In genomic region chr3:157573780-157574378, GRCh38 we compare ENCODE assay signal across 18 cellular contexts.
DNase-seq lines count a peak whose midpoint lies in the region; ATAC-seq, FAIRE-seq and TF ChIP-seq lines count a peak whose summit lies in the region.
"Had no signal": no experiment of that assay in that cellular context is flagged by ENCODE, and none has a peak within 500 bp of the region (broad histone marks: within the 10 kb centered on the region; RNA-seq: fewer than 3 reads in every experiment).

No MANE protein-coding gene starts in this region.

- intact Hi-C loops in endothelial cell of umbilical vein (cut with micrococcal nuclease), result loop anchor here (2.0 to 10.0 kb wide), 4 partner anchors 31 to 219 kb away; no protein-coding TSS in a partner anchor
- intact Hi-C loops in left colon (cut with DNase I, micrococcal nuclease), result loop anchor here in 1 of 2 donors (2.0 kb wide), 1 partner anchor 41 kb away; no protein-coding TSS in a partner anchor

- FAIRE-seq in endothelial cell of umbilical vein (lab: Jason Lieb, UNC), result no peak
- no peak for FAIRE-seq in urothelium cell line (lab: Jason Lieb, UNC)
- FAIRE-seq: HepG2 had no signal

- H2AFZ ChIP-seq in endothelial cell of umbilical vein (ENCODE audit: low read depth, low read length) (no peak overlapping the region), osteoblast (ENCODE audit: low read length) (no peak overlapping the region)
- H2AFZ ChIP-seq: GM23338 had no signal

- H3K79me2 ChIP-seq in endothelial cell of umbilical vein (ENCODE audit: control insufficient read depth, insufficient read depth, low read length), result no peaks in the 10 kb centered on the region
- no peaks in the 10 kb centered on the region for H3K79me2 ChIP-seq in osteoblast (ENCODE audit: insufficient read depth, low read length)

- no peaks in the 10 kb centered on the region for H3K4me1 ChIP-seq in endothelial cell of umbilical vein (ENCODE audit: control insufficient read depth, extremely low read depth, insufficient read depth, low read length)
- H3K4me1 ChIP-seq in osteoblast (ENCODE audit: insufficient read depth, low read length), result peaks cover 22% of the 10 kb centered on the region
- H3K4me1 ChIP-seq: lower lobe of right lung, prostate gland had no signal

- POLR2A ChIA-PET in endothelial cell of umbilical vein (lab: Charles Lee), result no interaction called here

- H3K27ac ChIP-seq in endothelial cell of umbilical vein (ENCODE audit: insufficient read depth, low read depth, low read length), result no peak overlapping the region
- H3K27ac ChIP-seq in osteoblast (ENCODE audit: low read depth, low read length), result peak overlapping the region; percentile 40
- H3K27ac ChIP-seq in brain microvascular endothelial cell, result no peak overlapping the region
- H3K27ac ChIP-seq: cardiac muscle cell, lower lobe of right lung, prostate gland had no signal

- no TSS peak for BruUV-seq in endothelial cell of umbilical vein (replicated peaks; lab: Mats Ljungman, UMichigan)

- in situ Hi-C loops in brain microvascular endothelial cell (cut with HindIII; ENCODE audit: low pct_ligation_motif_present, low sequenced_read_pairs), result no loop called here

- dilution Hi-C loops in endothelial cell of umbilical vein (cut with MboI; ENCODE audit: extremely low pct_ligation_motif_present, low sequenced_read_pairs), result no loop called here

- DNase-seq in NCI-H69 (lab: John Stamatoyannopoulos, UW) (peak; percentile 1), endothelial cell of umbilical vein (ENCODE audit: low read depth, low spot score) (no peak), osteoblast (ENCODE audit: insufficient read length, low spot score, missing footprints) (no peak), left colon (no peak), brain microvascular endothelial cell (no peak), putamen (ENCODE audit: low spot score) (no peak), urothelium cell line (ENCODE audit: low spot score) (no peak)
- DNase-seq: activated naive CD4-positive, alpha-beta T cell treated with anti-CD3 and anti-CD28 coated beads, Interleukin-2, amount 10 ng/mL, durations not matched to agents 7 days and 5 days; lower lobe of right lung; naive thymus-derived CD4-positive, alpha-beta T cell; NCI-H2107; stomach; T-helper 17 cell had no signal

- no peak overlapping the region for H3K9ac ChIP-seq in endothelial cell of umbilical vein (replicated peaks; ENCODE audit: extremely low read depth, insufficient read depth, low read length)

- H4K20me1 ChIP-seq in endothelial cell of umbilical vein (replicated peaks; ENCODE audit: control insufficient read depth, extremely low read depth, insufficient read depth, low read length), result no peaks in the 10 kb centered on the region
- no peaks in the 10 kb centered on the region for H4K20me1 ChIP-seq in osteoblast (ENCODE audit: insufficient read depth, low read length)

- TF ChIP-seq POLR2A in endothelial cell of umbilical vein (IDR thresholded peaks at IDR 0.05; ENCODE audit: low read depth, low read length), result no peak

- TF ChIP-seq CTCF in endothelial cell of umbilical vein (IDR thresholded peaks at IDR 0.05; ENCODE audit: extremely low read depth in 1 of 2, insufficient read depth in 1 of 2, low read depth in 1 of 2, low read length in 2 of 2) (no peak), osteoblast (IDR thresholded peaks at IDR 0.05; ENCODE audit: extremely low read depth, low read depth, low read length) (no peak), brain microvascular endothelial cell (IDR thresholded peaks at IDR 0.05; ENCODE audit: low read depth, low read length, missing control alignments) (no peak)

- H3K4me2 ChIP-seq in endothelial cell of umbilical vein (ENCODE audit: insufficient read depth, low read length) (no peak overlapping the region), osteoblast (ENCODE audit: insufficient read depth, low read length) (peak overlapping the region; percentile 37)
- H3K4me2 ChIP-seq: GM23338 had no signal

- H3K36me3 ChIP-seq in endothelial cell of umbilical vein (ENCODE audit: control insufficient read depth in 2 of 2, extremely low read depth in 1 of 2, insufficient read depth in 2 of 2, low read length in 2 of 2), result no peaks in the 10 kb centered on the region
- no peaks in the 10 kb centered on the region for H3K36me3 ChIP-seq in osteoblast (ENCODE audit: insufficient read depth, low read length)
- H3K36me3 ChIP-seq in brain microvascular endothelial cell (replicated peaks), result no peaks in the 10 kb centered on the region
- H3K36me3 ChIP-seq: cardiac muscle cell, lower lobe of right lung, prostate gland, stomach had no signal

- H3K4me3 ChIP-seq in endothelial cell of umbilical vein (replicated peaks in 1 of 3; ENCODE audit: insufficient read depth in 1 of 3, low read depth in 1 of 3, low read length in 3 of 3) (no peak overlapping the region), osteoblast (ENCODE audit: insufficient read depth, low read length) (no peak overlapping the region), brain microvascular endothelial cell (ENCODE audit: low read depth, low read length) (no peak overlapping the region)
- H3K4me3 ChIP-seq: cardiac muscle cell, GM23338, lower lobe of right lung, prostate gland, stomach had no signal

- ATAC-seq in GM18870 (IDR thresholded peaks at IDR 0.05; ENCODE audit: unreplicated experiment), result peak; percentile 40
- no peak for ATAC-seq in left colon
- ATAC-seq: GM23338; HepG2; lower lobe of right lung; naive thymus-derived CD4-positive, alpha-beta T cell; T-helper 17 cell had no signal

- CTCF ChIA-PET in endothelial cell of umbilical vein (lab: Charles Lee), result interaction anchor here (0.9 to 5.1 kb wide), 10 partner anchors 9 to 372 kb away, joined by 3 to 457 read pairs (median 4); no protein-coding TSS in a partner anchor

- H3K27me3 ChIP-seq in endothelial cell of umbilical vein (ENCODE audit: control insufficient read depth in 2 of 2, insufficient read depth in 2 of 2, low read length in 2 of 2), result no peaks in the 10 kb centered on the region
- H3K27me3 ChIP-seq in osteoblast (ENCODE audit: insufficient read depth, low read length), result no peaks in the 10 kb centered on the region
- no peaks in the 10 kb centered on the region for H3K27me3 ChIP-seq in brain microvascular endothelial cell (replicated peaks)
- H3K27me3 ChIP-seq: cardiac muscle cell, stomach had no signal

- H3K9me3 ChIP-seq in endothelial cell of umbilical vein (replicated peaks; ENCODE audit: control insufficient read depth, insufficient read depth, low read length) (no peaks in the 10 kb centered on the region), osteoblast (ENCODE audit: low read depth, low read length) (no peaks in the 10 kb centered on the region)
- H3K9me3 ChIP-seq: lower lobe of right lung, prostate gland, stomach had no signal

- no peaks in the 10 kb centered on the region for H3K9me1 ChIP-seq in endothelial cell of umbilical vein (replicated peaks; ENCODE audit: control insufficient read depth, extremely low read depth, insufficient read depth, low read length)

TF ChIP-seq in endothelial cell of umbilical vein, 7 proteins besides CTCF, POLR2A, EP300 and RAD21:
- TF ChIP-seq POLR2AphosphoS5 (IDR thresholded peaks at IDR 0.05; ENCODE audit: insufficient read depth, low read depth, low read length), result no peak
- TF ChIP-seq MYC (IDR thresholded peaks at IDR 0.05; ENCODE audit: low read depth, low read length), result no peak
- TF ChIP-seq FOS (IDR thresholded peaks at IDR 0.05; ENCODE audit: borderline replicate concordance, insufficient read depth, low read length), result peak; percentile 34
- TF ChIP-seq JUN (IDR thresholded peaks at IDR 0.05; ENCODE audit: borderline replicate concordance, insufficient read depth, insufficient read length, low read depth), result no peak
- no peak for TF ChIP-seq MAX (IDR thresholded peaks at IDR 0.05; ENCODE audit: insufficient read depth, insufficient read length)
- no peak for TF ChIP-seq EZH2 (IDR thresholded peaks at IDR 0.05; ENCODE audit: borderline replicate concordance, low read depth, low read length, severe bottlenecking)
